In genomic region chr11:85809881-85810280, GRCh38 we compare ENCODE assay signal across 9 cellular contexts. TPM values are rescaled to one million over a fixed set of nuclear protein-coding genes. Genes with fewer than 3 reads are reported as not detected.
DNase-seq lines count a peak whose midpoint lies in the region; ATAC-seq and TF ChIP-seq lines count a peak whose summit lies in the region.
"Had no signal": no experiment of that assay in that cellular context is flagged by ENCODE, and none has a peak within 500 bp of the region (broad histone marks: within the 10 kb centered on the region; RNA-seq: fewer than 3 reads in every experiment).

No MANE protein-coding gene starts in this region.

- TF ChIP-seq POLR2A in uterus (IDR thresholded peaks at IDR 0.05), result no peak

- peak overlapping the region; percentile 70 for H3K4me3 Mint-ChIP-seq in mesothelial cell of epicardium

- peaks cover 15% of the 10 kb centered on the region for H3K4me1 Mint-ChIP-seq in mesothelial cell of epicardium

- H3K4me3 ChIP-seq in OCI-LY7 (ENCODE audit: low read depth, low read length, poor library complexity, severe bottlenecking), result peak overlapping the region; percentile 62
- peak overlapping the region; percentile 58 to 72 for H3K4me3 ChIP-seq in uterus

- peak; percentile 69 for DNase-seq in ELR (ENCODE audit: low read depth)
- DNase-seq in OCI-LY7 (ENCODE audit: low spot score), result peak; percentile 18
- peak; percentile 35 for DNase-seq in cerebellar cortex (ENCODE audit: low spot score)
- DNase-seq in mesothelial cell of epicardium (ENCODE audit: low spot score in 2 of 2, unreplicated experiment in 2 of 2), result no peak
- peak in 1 of 2 donors; percentile 17 for DNase-seq in uterus
- no peak for DNase-seq in SW 1271 (lab: John Stamatoyannopoulos, UW)
- no peak for DNase-seq in NCI-H774 (lab: John Stamatoyannopoulos, UW)
- DNase-seq: left cardiac atrium had no signal

- H3K4me1 ChIP-seq in OCI-LY7 (ENCODE audit: insufficient read depth, low read length, poor library complexity, severe bottlenecking) (peaks cover 32% of the 10 kb centered on the region), uterus (peaks cover 0 to 3% of the 10 kb centered on the region in 2 donors)

- peak overlapping the region; percentile 63 for H3K4me2 ChIP-seq in OCI-LY7 (ENCODE audit: low read length)

- H2AFZ ChIP-seq in OCI-LY7 (ENCODE audit: low read length), result peak overlapping the region; percentile 92

- CTCF ChIA-PET in OCI-LY7 (lab: Charles Lee; ENCODE audit: unreplicated experiment), result no interaction called here

- H3K27me3 Mint-ChIP-seq in mesothelial cell of epicardium (ENCODE audit: low read depth), result peaks cover 23% of the 10 kb centered on the region

- POLR2A ChIA-PET in OCI-LY7 (lab: Charles Lee), result interaction anchor here (0.5 to 1.0 kb wide), 2 partner anchors 52 to 73 kb away, joined by 3 to 7 read pairs; no protein-coding TSS in a partner anchor

- no peaks in the 10 kb centered on the region for H3K79me2 ChIP-seq in OCI-LY7 (ENCODE audit: insufficient read depth, low read depth, low read length)

- peak; percentile 44; the same call in 1 of the 2 replicates for TF ChIP-seq CTCF in OCI-LY7 (conservative IDR thresholded peaks at IDR 0.05; ENCODE audit: low read length)
- TF ChIP-seq CTCF in mesothelial cell of epicardium (IDR thresholded peaks at IDR 0.05; ENCODE audit: unreplicated experiment), result no peak
- TF ChIP-seq CTCF in uterus (IDR thresholded peaks at IDR 0.05), result no peak

- H3K9me3 ChIP-seq in OCI-LY7 (ENCODE audit: low read length) (no peaks in the 10 kb centered on the region), uterus (no peaks in the 10 kb centered on the region)

- no peak overlapping the region for H3K27ac Mint-ChIP-seq in mesothelial cell of epicardium

- no peaks in the 10 kb centered on the region for H3K36me3 ChIP-seq in OCI-LY7 (ENCODE audit: insufficient read depth, low read length)
- no peaks in the 10 kb centered on the region for H3K36me3 ChIP-seq in uterus

- no TSS peak for BruUV-seq in OCI-LY7 (replicated peaks; lab: Mats Ljungman, UMichigan)

- H3K9me2 ChIP-seq in OCI-LY7 (ENCODE audit: insufficient read depth, low read length), result no peaks in the 10 kb centered on the region

- H3K9me3 Mint-ChIP-seq in mesothelial cell of epicardium, result no peaks in the 10 kb centered on the region

- H3K27me3 ChIP-seq in uterus, result no peaks in the 10 kb centered on the region

- peak overlapping the region; percentile 38 for H3K27ac ChIP-seq in OCI-LY7 (ENCODE audit: low read depth, low read length, poor library complexity, severe bottlenecking)
- H3K27ac ChIP-seq in uterus, result peak overlapping the region; percentile 6 to 25

- ATAC-seq in GM19023 (IDR thresholded peaks at IDR 0.05; ENCODE audit: unreplicated experiment), result no peak

- H3K36me3 Mint-ChIP-seq in mesothelial cell of epicardium, result no peaks in the 10 kb centered on the region

- H4K20me1 ChIP-seq in OCI-LY7 (ENCODE audit: insufficient read depth, low read length), result no peaks in the 10 kb centered on the region

- intact Hi-C loops in OCI-LY7 (cut with micrococcal nuclease; ENCODE audit: unreplicated experiment) (loop anchor here (1.0 kb wide), 1 partner anchor 44 kb away; no protein-coding TSS in a partner anchor), uterus (cut with DNase I; ENCODE audit: low total_unique reads) (no loop called here)

RNA-seq across cellular contexts. Expression of gene SYTL2, which starts 1.1 kb away (rescaled TPM):
- total RNA-seq in OCI-LY7 (2014; rRNA removed; shearing (Covaris generic)), result 1.6 and 2.6 TPM in 2 replicates
- total RNA-seq in OCI-LY7 (2022) (5.1 and 7.3 TPM in 2 replicates), mesothelial cell of epicardium (9.9 to 10.4 TPM (median 10.3 TPM) in 3 replicates), uterus (10 to 100 TPM; 33.0 to 77.4 (median 39.7) TPM)

RNA-seq across cellular contexts. Expression of gene CCDC83, which starts 45.3 kb away (rescaled TPM):
- not detected in 2 replicates for total RNA-seq in OCI-LY7 (2014; rRNA removed; shearing (Covaris generic))
- total RNA-seq in OCI-LY7 (2022), result not detected in 2 replicates
- total RNA-seq in mesothelial cell of epicardium, result not detected in 3 replicates
- total RNA-seq in uterus, result under 1 TPM in 1 of 4 donors, not detected in 3; 0.21 TPM
- total RNA-seq: left cardiac atrium had no signal

Comparison
In these comparisons a context has a peak if more than half of its experiments do, and no peak if none do; other contexts are left out.
1. DNase-seq: peak in ELR (single experiment), OCI-LY7 (single experiment) and cerebellar cortex (single experiment); none in mesothelial cell of epicardium (0 of 2), SW 1271 (0 of 2) and NCI-H774 (single experiment).